Comparison of ENCODE assay signal across 24 cellular contexts in the genomic region with DNA sequence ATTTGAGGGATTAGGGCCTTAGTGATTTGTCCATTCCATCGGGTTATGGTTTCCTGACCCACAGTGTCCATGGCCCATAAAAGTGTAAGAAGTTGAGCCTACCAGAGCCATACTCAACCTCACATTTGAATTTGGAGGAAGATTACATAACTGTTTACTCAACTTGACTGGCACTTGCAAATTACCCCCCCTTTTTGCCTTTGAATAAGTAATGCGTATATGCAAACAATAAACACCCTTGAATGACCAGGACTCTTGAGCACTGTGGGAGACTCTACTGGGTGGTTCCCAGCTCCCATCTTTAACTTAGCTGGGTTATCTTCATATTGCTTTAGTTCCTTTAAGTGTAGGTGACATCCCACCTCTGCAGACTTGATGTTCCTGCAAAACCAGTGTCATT.
"Had no signal": no experiment of that assay in that cellular context is flagged by ENCODE, and none has a peak within 500 bp of the region (broad histone marks: within the 10 kb centered on the region; RNA-seq: fewer than 3 reads in every experiment).

No MANE protein-coding gene starts in this region.

- FAIRE-seq: keratinocyte had no signal

- H3K9me3 ChIP-seq: gastrocnemius medialis, lower lobe of right lung, psoas muscle, testis, tibial artery had no signal

- H3K27ac ChIP-seq: epithelial cell of prostate, gastrocnemius medialis, lower lobe of right lung, psoas muscle, skin epidermis, spleen, testis, tibial artery had no signal

- H3K4me3 ChIP-seq: gastrocnemius medialis, lower lobe of right lung, psoas muscle, skin epidermis, spleen, testis, tibial artery had no signal

- H3K4me1 ChIP-seq: gastrocnemius medialis, psoas muscle, testis, tibial artery had no signal

- DNase-seq: effector CD8-positive, alpha-beta T cell; endodermal cell; foreskin fibroblast; gastrocnemius medialis; head of caudate nucleus; left ventricle myocardium superior; lower lobe of right lung; naive thymus-derived CD8-positive, alpha-beta T cell; nephron progenitor cell; nucleus accumbens; posterior cingulate gyrus; psoas muscle; right cardiac atrium; spleen; stimulated activated CD4-positive, alpha-beta T cell treated with anti-CD3 and anti-CD28 coated beads, Interleukin-4, amount 100 ng/mL, for 4 hours; stimulated activated naive CD8-positive, alpha-beta T cell treated with anti-CD3 and anti-CD28 coated beads, Interleukin-15, Interleukin-2, amounts not matched to agents 100 U/mL and 50 U/mL, for 24 hours; substantia nigra; testis; tibial artery had no signal

- ATAC-seq: esophagus mucosa; gastrocnemius medialis; left ventricle myocardium superior; lower lobe of right lung; naive thymus-derived CD8-positive, alpha-beta T cell; psoas muscle; right cardiac atrium; stimulated activated memory B cell treated with anti-CD40 and anti-IgM and Interleukin-4, amounts not matched to agents 10 μg/mL and 1 μg/mL and 100 μg/mL, for 72 hours; stimulated activated naive CD8-positive, alpha-beta T cell treated with anti-CD3 and anti-CD28 coated beads, Interleukin-15, Interleukin-2, amounts not matched to agents 100 U/mL and 50 U/mL, for 24 hours had no signal

- H3K36me3 ChIP-seq: gastrocnemius medialis, lower lobe of right lung, spleen, tibial artery had no signal

- H3K27me3 ChIP-seq: gastrocnemius medialis, spleen, testis, tibial artery had no signal
